Comparison of ENCODE assay signal across 17 cellular contexts in genomic region chr6:30601815-30602641, GRCh38. TPM values are rescaled to one million over a fixed set of nuclear protein-coding genes. Genes with fewer than 3 reads are reported as not detected.
A peak's percentile ranks its signal among the peaks of the same experiment; 100 is the strongest.
DNase-seq lines count a peak whose midpoint lies in the region; TF ChIP-seq lines count a peak whose summit lies in the region.
"Had no signal": no experiment of that assay in that cellular context is flagged by ENCODE, and none has a peak within 500 bp of the region (broad histone marks: within the 10 kb centered on the region; RNA-seq: fewer than 3 reads in every experiment).

No MANE protein-coding gene starts in this region.

- H3K4me1 ChIP-seq in CD4-positive, alpha-beta memory T cell (ENCODE audit: insufficient read depth, low read length): peaks cover under 1% of the 10 kb centered on the region
- no peaks in the 10 kb centered on the region for H3K4me1 ChIP-seq in neuronal stem cell (ENCODE audit: control insufficient read depth in 2 of 2, insufficient read depth in 1 of 2, low read depth in 1 of 2, low read length in 2 of 2)

- H3K27ac ChIP-seq in CD4-positive, alpha-beta memory T cell (ENCODE audit: low read depth, low read length): no peak overlapping the region
- no peak overlapping the region for H3K27ac ChIP-seq in neuronal stem cell (replicated peaks; ENCODE audit: low read length)
- H3K27ac ChIP-seq: thoracic aorta had no signal

- no peak overlapping the region for H4K8ac ChIP-seq in neuronal stem cell (ENCODE audit: low read depth, low read length)

- H3K27me3 Mint-ChIP-seq in CD4-positive, alpha-beta memory T cell: no peaks in the 10 kb centered on the region
- peaks cover 6% of the 10 kb centered on the region for H3K27me3 Mint-ChIP-seq in HFFc6 (ENCODE audit: insufficient read depth)
- H3K27me3 Mint-ChIP-seq: activated CD4-positive, alpha-beta T cell treated with anti-CD3 and anti-CD28 coated beads for 36 hours; activated CD8-positive, alpha-beta memory T cell treated with anti-CD3 and anti-CD28 coated beads, Interleukin-2, amount 10 ng/mL, durations not matched to agents 7 days and 5 days; activated T-helper 17 cell treated with anti-CD3 and anti-CD28 coated beads, Interleukin-2, amount 50 U/mL, for 72 hours; brain had no signal

- no peak overlapping the region for H3K4me3 ChIP-seq in CD4-positive, alpha-beta memory T cell (ENCODE audit: low read length in 2 of 2)
- H3K4me3 ChIP-seq in neuronal stem cell (ENCODE audit: low read length in 2 of 2): no peak overlapping the region
- H3K4me3 ChIP-seq: mucosa of descending colon, thoracic aorta had no signal

- in situ Hi-C loops in GM18951 (cut with MboI; ENCODE audit: low sequenced_read_pairs, unreplicated experiment): no loop called here

- H3K14ac ChIP-seq in neuronal stem cell (ENCODE audit: low read length): no peak overlapping the region

- H2BK15ac ChIP-seq in neuronal stem cell (ENCODE audit: low read length): no peak overlapping the region

- H3K9me3 ChIP-seq in CD4-positive, alpha-beta memory T cell (ENCODE audit: control insufficient read depth in 1 of 2, low read length in 2 of 2): no peaks in the 10 kb centered on the region
- no peaks in the 10 kb centered on the region for H3K9me3 ChIP-seq in neuronal stem cell (replicated peaks in 1 of 2; ENCODE audit: control insufficient read depth in 2 of 2, insufficient read depth in 1 of 2, low read depth in 1 of 2, low read length in 2 of 2)
- H3K9me3 ChIP-seq: mucosa of descending colon, thoracic aorta had no signal

- no peak overlapping the region for H2BK120ac ChIP-seq in neuronal stem cell (ENCODE audit: low read depth, low read length)

- no peak overlapping the region for H4K91ac ChIP-seq in neuronal stem cell (ENCODE audit: low read depth, low read length, poor library complexity)

- H2AFZ ChIP-seq in neuronal stem cell (ENCODE audit: low read length): no peak overlapping the region

- H3K18ac ChIP-seq in neuronal stem cell (ENCODE audit: low read length): no peak overlapping the region

- WGBS in neuronal stem cell (ENCODE audit: extremely low coverage in 2 of 2, insufficient read length in 2 of 2, insufficient replicate concordance in 1 of 2), 2 donors: no CpG with 5 or more reads among the region's 39 CpGs

- no peak for DNase-seq in CD4-positive, alpha-beta memory T cell
- DNase-seq in erythroblast (lab: John Stamatoyannopoulos, UW): no peak
- no peak for DNase-seq in neuronal stem cell (ENCODE audit: low spot score)
- no peak for DNase-seq in stimulated activated CD4-positive, alpha-beta T cell treated with anti-CD3 and anti-CD28 coated beads, Interleukin-12 subunit alpha, Interleukin-12 subunit beta, amount 100 ng/mL, for 4 hours
- no peak for DNase-seq in GDM1 (lab: John Stamatoyannopoulos, UW)
- DNase-seq in HFFc6: no peak
- DNase-seq: activated CD4-positive, alpha-beta T cell treated with anti-CD3 and anti-CD28 coated beads for 36 hours; activated CD8-positive, alpha-beta memory T cell treated with anti-CD3 and anti-CD28 coated beads, Interleukin-2, amount 10 ng/mL, durations not matched to agents 7 days and 5 days; endodermal cell; mucosa of descending colon; NCI-H1417; NCI-H2107; NCI-H510A treated with DMSO at 0.1 percent for 48 hours had no signal

- TF ChIP-seq POLR2A in GM18951 (IDR thresholded peaks at IDR 0.05; ENCODE audit: extremely low read depth, insufficient read depth, insufficient read length) (peak; percentile 12), erythroblast (IDR thresholded peaks at IDR 0.05; ENCODE audit: low read length) (peak; percentile 44)

- H3K23ac ChIP-seq in neuronal stem cell (ENCODE audit: low read depth, low read length, poor library complexity): peak overlapping the region; percentile 25

- no peaks in the 10 kb centered on the region for H3K9me3 Mint-ChIP-seq in CD4-positive, alpha-beta memory T cell
- H3K9me3 Mint-ChIP-seq in HFFc6: no peaks in the 10 kb centered on the region
- H3K9me3 Mint-ChIP-seq: activated T-helper 17 cell treated with anti-CD3 and anti-CD28 coated beads, Interleukin-2, amount 50 U/mL, for 72 hours; brain; endodermal cell had no signal

- H3K36me3 Mint-ChIP-seq in CD4-positive, alpha-beta memory T cell: peaks cover 44 to 68% of the 10 kb centered on the region in 2 donors
- H3K36me3 Mint-ChIP-seq in HFFc6 (ENCODE audit: low read depth): peaks cover 44% of the 10 kb centered on the region

- peak overlapping the region in 4 of 7 donors; percentile 26 to 88 (median 30) for H3K27ac Mint-ChIP-seq in CD4-positive, alpha-beta memory T cell
- H3K27ac Mint-ChIP-seq in HFFc6: no peak overlapping the region
- H3K27ac Mint-ChIP-seq: endodermal cell had no signal

- no peak overlapping the region for H2BK5ac ChIP-seq in neuronal stem cell (ENCODE audit: low read length)

- TF ChIP-seq CTCF in HFFc6 (IDR thresholded peaks at IDR 0.05): no peak

- CTCF ChIA-PET in CD4-positive, alpha-beta memory T cell (lab: Charles Lee; ENCODE audit: partially characterized antibody): interaction anchor here (1.0 to 10.7 kb wide), 3 partner anchors 11 to 118 kb away, joined by 4 to 242 read pairs (median 233); no protein-coding TSS in a partner anchor

- H3K36me3 ChIP-seq in CD4-positive, alpha-beta memory T cell (ENCODE audit: insufficient read depth, low read length): peaks cover 65% of the 10 kb centered on the region
- H3K36me3 ChIP-seq in neuronal stem cell (replicated peaks in 1 of 2; ENCODE audit: control insufficient read depth in 2 of 2, insufficient read depth in 2 of 2, low read length in 2 of 2): peaks cover 62 to 75% of the 10 kb centered on the region in 2 donors

- no peak overlapping the region for H3K4me2 ChIP-seq in neuronal stem cell (ENCODE audit: insufficient read depth, low read length, poor library complexity, severe bottlenecking)

- no peak overlapping the region for H2BK12ac ChIP-seq in neuronal stem cell (ENCODE audit: low read length)

- no peak overlapping the region for H3K9ac ChIP-seq in neuronal stem cell (ENCODE audit: low read depth, low read length, poor library complexity)

- POLR2A ChIA-PET in CD4-positive, alpha-beta memory T cell (lab: Charles Lee; ENCODE audit: partially characterized antibody): interaction anchor here (0.9 to 8.5 kb wide), 9 partner anchors 9 to 120 kb away, joined by 3 to 132 read pairs (median 8); partner anchors contain the start of gene ABCF1

- intact Hi-C loops in CD4-positive, alpha-beta memory T cell (cut with micrococcal nuclease): no loop called here

- peaks cover 12 to 31% (median 23%) of the 10 kb centered on the region in 4 donors for H3K4me1 Mint-ChIP-seq in CD4-positive, alpha-beta memory T cell
- no peaks in the 10 kb centered on the region for H3K4me1 Mint-ChIP-seq in HFFc6 (ENCODE audit: low read depth)
- H3K4me1 Mint-ChIP-seq: brain had no signal

- H3K4me3 Mint-ChIP-seq in CD4-positive, alpha-beta memory T cell: no peak overlapping the region
- no peak overlapping the region for H3K4me3 Mint-ChIP-seq in HFFc6
- H3K4me3 Mint-ChIP-seq: activated CD4-positive, alpha-beta T cell treated with anti-CD3 and anti-CD28 coated beads for 36 hours; activated CD8-positive, alpha-beta memory T cell treated with anti-CD3 and anti-CD28 coated beads, Interleukin-2, amount 10 ng/mL, durations not matched to agents 7 days and 5 days; activated T-helper 17 cell treated with anti-CD3 and anti-CD28 coated beads, Interleukin-2, amount 50 U/mL, for 72 hours; brain; endodermal cell had no signal

- no peaks in the 10 kb centered on the region for H3K27me3 ChIP-seq in CD4-positive, alpha-beta memory T cell (ENCODE audit: insufficient read depth, low read length)
- H3K27me3 ChIP-seq in neuronal stem cell (ENCODE audit: control insufficient read depth in 3 of 3, insufficient read depth in 3 of 3, low read depth in 1 of 3, low read length in 3 of 3): no peaks in the 10 kb centered on the region

- H2AK5ac ChIP-seq in neuronal stem cell (ENCODE audit: low read depth, low read length): no peak overlapping the region

- no peaks in the 10 kb centered on the region for H3K79me1 ChIP-seq in neuronal stem cell (ENCODE audit: low read depth, low read length)

- no peak overlapping the region for H3K4ac ChIP-seq in neuronal stem cell (ENCODE audit: low read length)

RNA-seq across cellular contexts. Expression of gene PPP1R10, which starts 15.0 kb away (rescaled TPM):
- total RNA-seq in CD4-positive, alpha-beta memory T cell: 100 to 1,000 TPM; 224 to 231 TPM
- polyA plus RNA-seq in CD4-positive, alpha-beta memory T cell: 10 to 100 TPM in 1 of 2 donors, 1 to 10 TPM in 1; 8.5 to 30.6 TPM
- polyA plus RNA-seq in neuronal stem cell (2013, experiment 1 of 2): 85.6 TPM
- polyA plus RNA-seq in neuronal stem cell (2013, experiment 2 of 2): 93.7 TPM
- 10 to 100 TPM; 62.4 to 75.4 (median 71.2) TPM for total RNA-seq in HFFc6 (2021; fragmentation: NEBNext Ultra II Directional; extraction: Animal tissue kit (Norgen Biotek cat#: 25700))

RNA-seq across cellular contexts. Expression of gene MRPS18B, which starts 15.6 kb away (rescaled TPM):
- 10 to 100 TPM; 44.4 to 46.3 TPM for total RNA-seq in CD4-positive, alpha-beta memory T cell
- 100 to 1,000 TPM; 112 to 126 TPM for polyA plus RNA-seq in CD4-positive, alpha-beta memory T cell
- 34.2 TPM for polyA plus RNA-seq in neuronal stem cell (2013, experiment 1 of 2)
- 37.0 TPM for polyA plus RNA-seq in neuronal stem cell (2013, experiment 2 of 2)
- total RNA-seq in HFFc6 (2021; fragmentation: NEBNext Ultra II Directional; extraction: Animal tissue kit (Norgen Biotek cat#: 25700)): 10 to 100 TPM; 50.7 to 63.4 (median 56.1) TPM

RNA-seq across cellular contexts. Expression of gene ATAT1, which starts 24.6 kb away (rescaled TPM):
- 1 to 10 TPM; 8.3 to 9.4 TPM for total RNA-seq in CD4-positive, alpha-beta memory T cell
- polyA plus RNA-seq in CD4-positive, alpha-beta memory T cell: 1 to 10 TPM in 1 of 2 donors, under 1 TPM in 1; 0.29 to 1.9 TPM
- 59.8 TPM for polyA plus RNA-seq in neuronal stem cell (2013, experiment 1 of 2)
- 56.1 TPM for polyA plus RNA-seq in neuronal stem cell (2013, experiment 2 of 2)
- 1 to 10 TPM; 5.2 to 9.3 (median 5.9) TPM for total RNA-seq in HFFc6 (2021; fragmentation: NEBNext Ultra II Directional; extraction: Animal tissue kit (Norgen Biotek cat#: 25700))

RNA-seq across cellular contexts. Expression of gene ABCF1, which starts 30.8 kb away (rescaled TPM):
- 10 to 100 TPM; 60.8 to 66.8 TPM for total RNA-seq in CD4-positive, alpha-beta memory T cell
- polyA plus RNA-seq in CD4-positive, alpha-beta memory T cell: 10 to 100 TPM in 1 of 2 donors, 1 to 10 TPM in 1; 7.5 to 46.6 TPM
- polyA plus RNA-seq in neuronal stem cell (2013, experiment 1 of 2): 66.4 TPM
- 63.9 TPM for polyA plus RNA-seq in neuronal stem cell (2013, experiment 2 of 2)
- 10 to 100 TPM; 51.3 to 69.3 (median 63.1) TPM for total RNA-seq in HFFc6 (2021; fragmentation: NEBNext Ultra II Directional; extraction: Animal tissue kit (Norgen Biotek cat#: 25700))

RNA-seq across cellular contexts. Expression of gene C6orf136, which starts 44.9 kb away (rescaled TPM):
- total RNA-seq in CD4-positive, alpha-beta memory T cell: 10 to 100 TPM; 29.3 to 35.0 TPM
- polyA plus RNA-seq in CD4-positive, alpha-beta memory T cell: 10 to 100 TPM in 1 of 2 donors, 1 to 10 TPM in 1; 6.2 to 16.0 TPM
- polyA plus RNA-seq in neuronal stem cell (2013, experiment 1 of 2): 17.2 TPM
- polyA plus RNA-seq in neuronal stem cell (2013, experiment 2 of 2): 16.5 TPM
- total RNA-seq in HFFc6 (2021; fragmentation: NEBNext Ultra II Directional; extraction: Animal tissue kit (Norgen Biotek cat#: 25700)): 10 to 100 TPM; 12.0 to 19.2 (median 16.4) TPM
